In genomic region chr13:22800726-22801401, GRCh38 we compare ENCODE assay signal across 13 cellular contexts.
A peak's percentile ranks its signal among the peaks of the same experiment; 100 is the strongest.
DNase-seq lines count a peak whose midpoint lies in the region; ATAC-seq, FAIRE-seq and TF ChIP-seq lines count a peak whose summit lies in the region.
"Had no signal": no experiment of that assay in that cellular context is flagged by ENCODE, and none has a peak within 500 bp of the region (broad histone marks: within the 10 kb centered on the region; RNA-seq: fewer than 3 reads in every experiment).

No MANE protein-coding gene starts in this region.

- no peak overlapping the region for H3T11ph ChIP-seq in H9 (ENCODE audit: low read length)

- no peak for FAIRE-seq in GM12891 (lab: Jason Lieb, UNC)

- no peak for TF ChIP-seq POLR2A in GM12891 (IDR thresholded peaks at IDR 0.05; ENCODE audit: low read depth, low read length)

- H3K79me2 ChIP-seq in trophoblast cell (ENCODE audit: control insufficient read depth, insufficient read depth, low read length, poor library complexity), result no peaks in the 10 kb centered on the region
- H3K79me2 ChIP-seq in H9 (ENCODE audit: insufficient read depth, low read length), result no peaks in the 10 kb centered on the region

- peaks cover 7 to 16% of the 10 kb centered on the region in 2 experiments for H3K4me1 Mint-ChIP-seq in H9
- no peaks in the 10 kb centered on the region for H3K4me1 Mint-ChIP-seq in activated CD8-positive, alpha-beta memory T cell treated with anti-CD3 and anti-CD28 coated beads, Interleukin-2, amount 10 ng/mL, durations not matched to agents 7 days and 5 days
- H3K4me1 Mint-ChIP-seq: CD4-positive, CD25-positive, alpha-beta regulatory T cell had no signal

- no peaks in the 10 kb centered on the region for H3K36me3 ChIP-seq in trophoblast cell (ENCODE audit: control insufficient read depth in 1 of 2, insufficient read depth in 2 of 2, low read length in 2 of 2)
- H3K36me3 ChIP-seq: vagina had no signal

- H4K91ac ChIP-seq in trophoblast cell (ENCODE audit: low read depth, low read length) (no peak overlapping the region), H9 (ENCODE audit: insufficient read length, low read depth, low read length) (no peak overlapping the region)

- no peaks in the 10 kb centered on the region for H4K20me1 ChIP-seq in H9 (ENCODE audit: control insufficient read depth, insufficient read depth, insufficient read length)

- H3K23me2 ChIP-seq in H9 (ENCODE audit: insufficient read length, low read depth, low read length, poor library complexity, severe bottlenecking), result no peaks in the 10 kb centered on the region

- H3K23ac ChIP-seq in trophoblast cell (ENCODE audit: low read length) (no peak overlapping the region), H9 (ENCODE audit: insufficient read length, low read depth, low read length) (no peak overlapping the region)

- H2BK12ac ChIP-seq in trophoblast cell (ENCODE audit: low read length) (no peak overlapping the region), H9 (ENCODE audit: insufficient read length, low read depth, low read length) (no peak overlapping the region)

- no peak overlapping the region for H3K4ac ChIP-seq in trophoblast cell (ENCODE audit: low read depth, low read length)
- H3K4ac ChIP-seq in H9 (ENCODE audit: low read depth, low read length), result no peak overlapping the region

- H3K36me3 Mint-ChIP-seq in H9 (ENCODE audit: insufficient read depth in 1 of 3, low read depth in 3 of 3), result no peaks in the 10 kb centered on the region
- H3K36me3 Mint-ChIP-seq in activated CD8-positive, alpha-beta memory T cell treated with anti-CD3 and anti-CD28 coated beads, Interleukin-2, amount 10 ng/mL, durations not matched to agents 7 days and 5 days, result no peaks in the 10 kb centered on the region
- H3K36me3 Mint-ChIP-seq: CD4-positive, CD25-positive, alpha-beta regulatory T cell had no signal

- H3K4me3 ChIP-seq in trophoblast cell (ENCODE audit: low read depth, low read length), result no peak overlapping the region
- H3K4me3 ChIP-seq: dorsolateral prefrontal cortex, vagina had no signal

- H3K56ac ChIP-seq in H9 (ENCODE audit: insufficient read length, low read depth, low read length), result no peak overlapping the region

- H2BK5ac ChIP-seq in trophoblast cell (ENCODE audit: low read depth, low read length, poor library complexity) (no peak overlapping the region), H9 (ENCODE audit: insufficient read length, low read length) (no peak overlapping the region)

- no peaks in the 10 kb centered on the region for H3K27me3 ChIP-seq in trophoblast cell (ENCODE audit: insufficient read depth, low read length)
- H3K27me3 ChIP-seq in H9 (ENCODE audit: insufficient read depth, low read length), result no peaks in the 10 kb centered on the region
- H3K27me3 ChIP-seq: vagina had no signal

- no peak for DNase-seq in GM12891 (ENCODE audit: insufficient read length, low spot score)
- DNase-seq in SIG-M5 treated with dmso at 0.1 percent for 504 hours (lab: John Stamatoyannopoulos, UW; ENCODE audit: unreplicated experiment), result peak; percentile 74
- DNase-seq in Right ventricle myocardium superior, result no peak
- DNase-seq in trophoblast cell, result peak; percentile 14 to 55
- DNase-seq in H9, result no peak
- DNase-seq in COLO829 (ENCODE audit: low spot score), result no peak
- no peak for DNase-seq in activated CD8-positive, alpha-beta memory T cell treated with anti-CD3 and anti-CD28 coated beads, Interleukin-2, amount 10 ng/mL, durations not matched to agents 7 days and 5 days
- DNase-seq in stimulated activated CD4-positive, alpha-beta T cell treated with anti-CD3 and anti-CD28 coated beads, Interleukin-4, amount 100 ng/mL, for 24 hours, result no peak
- DNase-seq: activated CD8-positive, alpha-beta memory T cell treated with anti-CD3 and anti-CD28 coated beads for 24 hours; CD4-positive, CD25-positive, alpha-beta regulatory T cell had no signal

- H3K4me1 ChIP-seq in trophoblast cell (ENCODE audit: control insufficient read depth in 1 of 2, insufficient read depth in 2 of 2, low read length in 2 of 2) (no peaks in the 10 kb centered on the region), H9 (ENCODE audit: insufficient read depth, low read length) (no peaks in the 10 kb centered on the region; the same call in 1 of the 2 replicates)
- H3K4me1 ChIP-seq: vagina had no signal

- H3K27ac Mint-ChIP-seq in H9, result no peak overlapping the region
- no peak overlapping the region for H3K27ac Mint-ChIP-seq in activated CD8-positive, alpha-beta memory T cell treated with anti-CD3 and anti-CD28 coated beads, Interleukin-2, amount 10 ng/mL, durations not matched to agents 7 days and 5 days
- H3K27ac Mint-ChIP-seq: T-helper 1 cell treated with Interleukin-12 subunit alpha and Interleukin-12 subunit beta and Interleukin-4 antibody, amounts not matched to agents 30 μg/mL and 1 μg/mL, for 36 hours had no signal

- TF ChIP-seq CTCF in H9 (conservative IDR thresholded peaks at IDR 0.05), result no peak

- no peak overlapping the region for H3K4me2 ChIP-seq in trophoblast cell (ENCODE audit: low read length)
- no peak overlapping the region for H3K4me2 ChIP-seq in H9 (ENCODE audit: insufficient read depth, insufficient read length, low read length)

- no peak overlapping the region for H4K12ac ChIP-seq in trophoblast cell (ENCODE audit: low read depth, low read length)

- no peak overlapping the region for H2BK20ac ChIP-seq in H9 (ENCODE audit: low read depth, low read length, poor library complexity, severe bottlenecking)

- H3K4me3 Mint-ChIP-seq in H9, result no peak overlapping the region
- H3K4me3 Mint-ChIP-seq in activated CD8-positive, alpha-beta memory T cell treated with anti-CD3 and anti-CD28 coated beads, Interleukin-2, amount 10 ng/mL, durations not matched to agents 7 days and 5 days, result no peak overlapping the region
- H3K4me3 Mint-ChIP-seq: CD4-positive, CD25-positive, alpha-beta regulatory T cell; T-helper 1 cell treated with Interleukin-12 subunit alpha and Interleukin-12 subunit beta and Interleukin-4 antibody, amounts not matched to agents 30 μg/mL and 1 μg/mL, for 36 hours had no signal

- WGBS in trophoblast cell (ENCODE audit: extremely low coverage, insufficient coverage, insufficient read length), result no CpG with 5 or more reads among the region's 5 CpGs
- WGBS in H9 (ENCODE audit: extremely low coverage, insufficient read length, low lambda C conversion rate), result no CpG with 5 or more reads among the region's 5 CpGs

- H2AK5ac ChIP-seq in trophoblast cell (ENCODE audit: low read length), result no peak overlapping the region
- H2AK5ac ChIP-seq in H9 (ENCODE audit: insufficient read length, low read length), result no peak overlapping the region

- no peak overlapping the region for H3K27ac ChIP-seq in trophoblast cell (ENCODE audit: low read depth, low read length)
- no peak overlapping the region for H3K27ac ChIP-seq in H9 (ENCODE audit: insufficient read length, low read depth, low read length)
- H3K27ac ChIP-seq: dorsolateral prefrontal cortex, vagina had no signal

- intact Hi-C loops in Right ventricle myocardium superior (cut with DNase I), result loop anchor here (2.0 kb wide), 1 partner anchor 220 kb away; no protein-coding TSS in a partner anchor

- peak; percentile 55 for ATAC-seq in Right ventricle myocardium superior (ENCODE audit: poor library complexity)
- no peak for ATAC-seq in activated CD8-positive, alpha-beta memory T cell treated with anti-CD3 and anti-CD28 coated beads, Interleukin-2, amount 10 ng/mL, durations not matched to agents 7 days and 5 days

- H3K27me3 Mint-ChIP-seq in H9 (ENCODE audit: low read depth), result no peaks in the 10 kb centered on the region
- H3K27me3 Mint-ChIP-seq in activated CD8-positive, alpha-beta memory T cell treated with anti-CD3 and anti-CD28 coated beads, Interleukin-2, amount 10 ng/mL, durations not matched to agents 7 days and 5 days, result peaks cover 14% of the 10 kb centered on the region

- H2AFZ ChIP-seq in trophoblast cell (ENCODE audit: insufficient read depth, low read length, poor library complexity) (no peak overlapping the region), H9 (ENCODE audit: low read length) (no peak overlapping the region)

- H3K14ac ChIP-seq in trophoblast cell (ENCODE audit: low read length) (no peak overlapping the region), H9 (ENCODE audit: insufficient read depth, low read length) (no peak overlapping the region)

- H3K9ac ChIP-seq in trophoblast cell (ENCODE audit: low read length), result no peak overlapping the region
- H3K9ac ChIP-seq in H9 (ENCODE audit: extremely low read depth, insufficient read length, low read length), result no peak overlapping the region

- no peak overlapping the region for H2BK15ac ChIP-seq in H9 (ENCODE audit: low read depth, low read length)

- H3K9me3 ChIP-seq in trophoblast cell (ENCODE audit: insufficient read depth, low read depth, low read length) (no peaks in the 10 kb centered on the region), H9 (ENCODE audit: control insufficient read depth, low read depth, low read length) (no peaks in the 10 kb centered on the region)
- H3K9me3 ChIP-seq: vagina had no signal

- no peak overlapping the region for H4K8ac ChIP-seq in trophoblast cell (ENCODE audit: low read depth, low read length)
- no peak overlapping the region for H4K8ac ChIP-seq in H9 (replicated peaks; ENCODE audit: insufficient read length, low read depth, low read length)

- H3K79me1 ChIP-seq in trophoblast cell (ENCODE audit: low read length) (no peaks in the 10 kb centered on the region), H9 (ENCODE audit: insufficient read depth, low read depth, low read length, poor library complexity, severe bottlenecking) (no peaks in the 10 kb centered on the region)

- CTCF ChIA-PET in activated CD8-positive, alpha-beta memory T cell treated with anti-CD3 and anti-CD28 coated beads, Interleukin-2, amount 10 ng/mL, durations not matched to agents 7 days and 5 days (lab: Charles Lee), result interaction anchor here (0.6 kb wide), 1 partner anchor 1667 kb away, joined by 4 read pairs; no protein-coding TSS in a partner anchor

- H3K18ac ChIP-seq in trophoblast cell (ENCODE audit: low read length), result no peak overlapping the region
- no peak overlapping the region for H3K18ac ChIP-seq in H9 (ENCODE audit: insufficient read length, low read depth, low read length)

- H3K9me3 Mint-ChIP-seq in H9, result peaks cover 0 to 4% of the 10 kb centered on the region in 2 experiments; a peak in 1 of 5 replicates
- no peaks in the 10 kb centered on the region for H3K9me3 Mint-ChIP-seq in activated CD8-positive, alpha-beta memory T cell treated with anti-CD3 and anti-CD28 coated beads, Interleukin-2, amount 10 ng/mL, durations not matched to agents 7 days and 5 days (ENCODE audit: low read depth)
- H3K9me3 Mint-ChIP-seq: CD4-positive, CD25-positive, alpha-beta regulatory T cell; T-helper 1 cell treated with Interleukin-12 subunit alpha and Interleukin-12 subunit beta and Interleukin-4 antibody, amounts not matched to agents 30 μg/mL and 1 μg/mL, for 36 hours had no signal

- H2BK120ac ChIP-seq in trophoblast cell (ENCODE audit: insufficient read depth, low read length, poor library complexity) (no peak overlapping the region), H9 (ENCODE audit: low read depth, low read length, poor library complexity, severe bottlenecking) (no peak overlapping the region)

- H4K5ac ChIP-seq in H9 (ENCODE audit: insufficient read length, low read depth, low read length), result no peak overlapping the region

TF ChIP-seq in GM12891, 5 proteins besides CTCF, POLR2A, EP300 and RAD21:
- TF ChIP-seq TAF1 (IDR thresholded peaks at IDR 0.05; ENCODE audit: low read depth, low read length) (no peak), SPI1 (IDR thresholded peaks at IDR 0.05; ENCODE audit: low read depth, low read length) (peak; percentile 88)

Comparison
In these comparisons a context has a peak if more than half of its experiments do, and no peak if none do; other contexts are left out.
1. DNase-seq: peak in SIG-M5 treated with dmso at 0.1 percent for 504 hours (single experiment) and trophoblast cell (2 of 2); none in GM12891 (single experiment), Right ventricle myocardium superior (single experiment), H9 (single experiment), COLO829 (single experiment), activated CD8-positive, alpha-beta memory T cell treated with anti-CD3 and anti-CD28 coated beads, Interleukin-2, amount 10 ng/mL, durations not matched to agents 7 days and 5 days (single experiment) and stimulated activated CD4-positive, alpha-beta T cell treated with anti-CD3 and anti-CD28 coated beads, Interleukin-4, amount 100 ng/mL, for 24 hours (single experiment).